Comparison of ENCODE assay signal across 15 cellular contexts in the genomic region with DNA sequence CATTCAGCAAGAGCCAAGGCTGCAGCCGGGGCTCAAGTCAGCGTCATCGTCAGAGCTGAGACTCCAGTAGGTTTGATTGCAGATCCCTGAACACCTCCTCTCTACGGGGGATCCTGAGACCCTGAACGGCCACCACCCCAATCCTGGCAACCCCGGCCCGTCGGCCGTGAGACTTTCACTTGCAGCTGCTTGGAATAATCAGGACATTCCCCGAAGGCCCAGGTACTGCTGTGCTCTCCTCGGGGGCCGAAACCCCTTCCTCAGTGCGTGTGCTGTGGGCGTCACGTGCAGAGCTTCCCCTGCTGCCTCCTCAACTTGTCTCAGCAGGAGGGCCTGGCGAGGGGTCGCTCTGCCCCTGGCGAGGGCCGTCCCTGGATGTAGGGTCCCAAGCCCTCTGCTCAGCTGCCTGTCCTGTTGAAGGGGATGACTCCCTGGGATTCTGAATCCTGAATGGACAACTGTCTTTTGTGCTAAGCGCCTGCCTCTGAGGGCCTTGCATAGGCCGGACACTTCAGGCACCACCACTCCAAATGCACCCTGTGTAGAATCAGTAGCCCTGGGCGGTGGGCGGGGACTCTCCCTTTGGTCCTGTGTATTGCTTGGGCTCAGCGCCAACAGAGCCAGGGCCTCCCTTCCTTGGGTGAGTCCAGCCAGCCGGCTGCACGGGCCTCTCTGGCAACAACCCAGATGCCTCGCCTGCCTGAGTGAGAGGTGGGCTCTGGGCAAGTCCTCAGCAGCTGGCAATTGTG.
DNase-seq lines count a peak whose midpoint lies in the region; ATAC-seq, FAIRE-seq and TF ChIP-seq lines count a peak whose summit lies in the region.
"Had no signal": no experiment of that assay in that cellular context is flagged by ENCODE, and none has a peak within 500 bp of the region (broad histone marks: within the 10 kb centered on the region; RNA-seq: fewer than 3 reads in every experiment).

No MANE protein-coding gene starts in this region.

- peak overlapping the region; percentile 30 for H2BK5ac ChIP-seq in neuronal stem cell (ENCODE audit: low read length)

- no peaks in the 10 kb centered on the region for H3K36me3 ChIP-seq in neuronal stem cell (replicated peaks in 1 of 2; ENCODE audit: control insufficient read depth in 2 of 2, insufficient read depth in 2 of 2, low read length in 2 of 2)
- H3K36me3 ChIP-seq: esophagus squamous epithelium had no signal

- peak; percentile 48 for DNase-seq in DMS79 treated with DMSO at 0.1 percent for 48 hours (lab: John Stamatoyannopoulos, UW)
- DNase-seq in H54 (ENCODE audit: insufficient read length, low spot score): peak; percentile 33
- DNase-seq in RWPE1 (ENCODE audit: low spot score): peak; percentile 75
- DNase-seq in neuronal stem cell (ENCODE audit: low spot score): no peak
- no peak for DNase-seq in CD4-positive, alpha-beta T cell
- DNase-seq: activated CD4-positive, alpha-beta T cell treated with anti-CD3 and anti-CD28 coated beads for 4 hours; esophagus squamous epithelium; NCI-H1048; NCI-H510A; RPMI8226 had no signal

- no peak overlapping the region for H2BK120ac ChIP-seq in neuronal stem cell (ENCODE audit: low read depth, low read length)

- H2BK12ac ChIP-seq in neuronal stem cell (ENCODE audit: low read length): peak overlapping the region; percentile 69

- no peak for TF ChIP-seq CTCF in RWPE1 (conservative IDR thresholded peaks at IDR 0.05; ENCODE audit: low read depth)
- TF ChIP-seq CTCF in CD4-positive, alpha-beta T cell (IDR thresholded peaks at IDR 0.05): no peak

- H3K4me3 ChIP-seq in neuronal stem cell (ENCODE audit: low read length in 2 of 2): no peak overlapping the region
- H3K4me3 ChIP-seq: esophagus squamous epithelium had no signal

- H4K91ac ChIP-seq in neuronal stem cell (ENCODE audit: low read depth, low read length, poor library complexity): no peak overlapping the region

- CTCF ChIA-PET in RWPE1 (lab: Yijun Ruan, JAX): interaction anchor here (0.7 to 1.5 kb wide), 2 partner anchors 13 to 163 kb away, joined by 3 read pairs; no protein-coding TSS in a partner anchor
- CTCF ChIA-PET in CD4-positive, alpha-beta T cell (lab: Charles Lee): no interaction called here

- no peaks in the 10 kb centered on the region for H3K79me1 ChIP-seq in neuronal stem cell (ENCODE audit: low read depth, low read length)

- no peak overlapping the region for H3K4me2 ChIP-seq in neuronal stem cell (ENCODE audit: insufficient read depth, low read length, poor library complexity, severe bottlenecking)

- no peak overlapping the region for H3K4me3 Mint-ChIP-seq in CD4-positive, alpha-beta T cell
- H3K4me3 Mint-ChIP-seq: activated naive CD4-positive, alpha-beta T cell treated with anti-CD3 and anti-CD28 coated beads, Interleukin-2, amount 50 U/mL, for 24 hours; brain had no signal

- FAIRE-seq in H54 (lab: Jason Lieb, UNC): no peak

- ATAC-seq in GM21737 (IDR thresholded peaks at IDR 0.05; ENCODE audit: unreplicated experiment): no peak
- ATAC-seq in HG03432 (IDR thresholded peaks at IDR 0.05; ENCODE audit: unreplicated experiment): no peak
- no peak for ATAC-seq in CD4-positive, alpha-beta T cell (ENCODE audit: poor library complexity)

- H3K27me3 ChIP-seq in neuronal stem cell (ENCODE audit: control insufficient read depth in 3 of 3, insufficient read depth in 3 of 3, low read depth in 1 of 3, low read length in 3 of 3): no peaks in the 10 kb centered on the region
- no peaks in the 10 kb centered on the region for H3K27me3 ChIP-seq in CD4-positive, alpha-beta T cell (ENCODE audit: control insufficient read depth, insufficient read depth, low read length)

- no peaks in the 10 kb centered on the region for H3K27me3 Mint-ChIP-seq in CD4-positive, alpha-beta T cell
- H3K27me3 Mint-ChIP-seq: activated naive CD4-positive, alpha-beta T cell treated with anti-CD3 and anti-CD28 coated beads, Interleukin-2, amount 50 U/mL, for 24 hours had no signal

- H3K27ac ChIP-seq in RWPE1: no peak overlapping the region
- no peak overlapping the region for H3K27ac ChIP-seq in neuronal stem cell (replicated peaks; ENCODE audit: low read length)
- H3K27ac ChIP-seq in CD4-positive, alpha-beta T cell (ENCODE audit: low read depth, low read length): no peak overlapping the region
- H3K27ac ChIP-seq: C4-2B, esophagus squamous epithelium had no signal

- no peak for TF ChIP-seq POLR2A in H54 (IDR thresholded peaks at IDR 0.05; ENCODE audit: low read depth, low read length)

- no peak overlapping the region for H3K23ac ChIP-seq in neuronal stem cell (ENCODE audit: low read depth, low read length, poor library complexity)

- WGBS in neuronal stem cell (ENCODE audit: extremely low coverage in 2 of 2, insufficient read length in 2 of 2, insufficient replicate concordance in 1 of 2), 2 donors: no CpG with 5 or more reads among the region's 27 CpGs

- H3K4me1 Mint-ChIP-seq in CD4-positive, alpha-beta T cell (ENCODE audit: low read depth): no peaks in the 10 kb centered on the region
- H3K4me1 Mint-ChIP-seq: activated naive CD4-positive, alpha-beta T cell treated with anti-CD3 and anti-CD28 coated beads, Interleukin-2, amount 50 U/mL, for 24 hours; brain had no signal

- H3K14ac ChIP-seq in neuronal stem cell (ENCODE audit: low read length): no peak overlapping the region

- H2AFZ ChIP-seq in neuronal stem cell (ENCODE audit: low read length): no peak overlapping the region

- no peak overlapping the region for H2BK15ac ChIP-seq in neuronal stem cell (ENCODE audit: low read length)

- H4K8ac ChIP-seq in neuronal stem cell (ENCODE audit: low read depth, low read length): no peak overlapping the region

- no peak overlapping the region for H3K9ac ChIP-seq in neuronal stem cell (ENCODE audit: low read depth, low read length, poor library complexity)

- no peaks in the 10 kb centered on the region for H3K36me3 Mint-ChIP-seq in CD4-positive, alpha-beta T cell (ENCODE audit: low read depth)
- H3K36me3 Mint-ChIP-seq: activated naive CD4-positive, alpha-beta T cell treated with anti-CD3 and anti-CD28 coated beads, Interleukin-2, amount 50 U/mL, for 24 hours; brain had no signal

- H3K9me3 Mint-ChIP-seq in CD4-positive, alpha-beta T cell: no peaks in the 10 kb centered on the region
- H3K9me3 Mint-ChIP-seq: activated naive CD4-positive, alpha-beta T cell treated with anti-CD3 and anti-CD28 coated beads, Interleukin-2, amount 50 U/mL, for 24 hours had no signal

- intact Hi-C loops in CD4-positive, alpha-beta T cell (cut with DNase I, micrococcal nuclease): no loop called here

- peak overlapping the region; percentile 45 for H3K4ac ChIP-seq in neuronal stem cell (ENCODE audit: low read length)

- no peak overlapping the region for H3K27ac Mint-ChIP-seq in CD4-positive, alpha-beta T cell
- H3K27ac Mint-ChIP-seq: activated naive CD4-positive, alpha-beta T cell treated with anti-CD3 and anti-CD28 coated beads, Interleukin-2, amount 50 U/mL, for 24 hours; brain had no signal

- H3K9me3 ChIP-seq in neuronal stem cell (replicated peaks in 1 of 2; ENCODE audit: control insufficient read depth in 2 of 2, insufficient read depth in 1 of 2, low read depth in 1 of 2, low read length in 2 of 2): no peaks in the 10 kb centered on the region
- H3K9me3 ChIP-seq in CD4-positive, alpha-beta T cell (ENCODE audit: control insufficient read depth, low read length): no peaks in the 10 kb centered on the region
- H3K9me3 ChIP-seq: esophagus squamous epithelium had no signal

- peak overlapping the region; percentile 18 for H2AK5ac ChIP-seq in neuronal stem cell (ENCODE audit: low read depth, low read length)

- H3K4me1 ChIP-seq in neuronal stem cell (ENCODE audit: control insufficient read depth in 2 of 2, insufficient read depth in 1 of 2, low read depth in 1 of 2, low read length in 2 of 2): no peaks in the 10 kb centered on the region
- H3K4me1 ChIP-seq: esophagus squamous epithelium had no signal

- POLR2A ChIA-PET in RWPE1 (lab: Yijun Ruan, JAX; ENCODE audit: low non-redundant PET): no interaction called here
- POLR2A ChIA-PET in CD4-positive, alpha-beta T cell (lab: Charles Lee): no interaction called here

- peak overlapping the region; percentile 36 for H3K18ac ChIP-seq in neuronal stem cell (ENCODE audit: low read length)

Comparison
In these comparisons a context has a peak if more than half of its experiments do, and no peak if none do; other contexts are left out.
1. DNase-seq: peak in DMS79 treated with DMSO at 0.1 percent for 48 hours (single experiment), H54 (single experiment) and RWPE1 (single experiment); none in neuronal stem cell (single experiment) and CD4-positive, alpha-beta T cell (0 of 10).